In genomic region chr2:237745250-237745613, GRCh38 we compare ENCODE assay signal across 9 cellular contexts. TPM values are rescaled to one million over a fixed set of nuclear protein-coding genes. Genes with fewer than 3 reads are reported as not detected.
DNase-seq lines count a peak whose midpoint lies in the region; ATAC-seq and TF ChIP-seq lines count a peak whose summit lies in the region.
"Had no signal": no experiment of that assay in that cellular context is flagged by ENCODE, and none has a peak within 500 bp of the region (broad histone marks: within the 10 kb centered on the region; RNA-seq: fewer than 3 reads in every experiment).

No MANE protein-coding gene starts in this region.

- no peak for ATAC-seq in activated T-cell treated with anti-CD3 and anti-CD28 coated beads, Interleukin-2, amount 50 U/mL, for 72 hours (replicated peaks in 1 of 2)
- no peak for ATAC-seq in activated T-cell treated with anti-CD3 and anti-CD28 coated beads, Interleukin-2, amount 50 U/mL, for 4 hours
- ATAC-seq in activated CD8-positive, alpha-beta T cell treated with anti-CD3 and anti-CD28 coated beads for 36 hours, result no peak
- no peak for ATAC-seq in HG03378 (IDR thresholded peaks at IDR 0.05; ENCODE audit: unreplicated experiment)

- H3K9me3 Mint-ChIP-seq in activated T-cell treated with anti-CD3 and anti-CD28 coated beads, Interleukin-2, amount 50 U/mL, for 72 hours, result no peaks in the 10 kb centered on the region
- H3K9me3 Mint-ChIP-seq in activated T-cell treated with anti-CD3 and anti-CD28 coated beads, Interleukin-2, amount 50 U/mL, for 4 hours, result no peaks in the 10 kb centered on the region
- no peaks in the 10 kb centered on the region for H3K9me3 Mint-ChIP-seq in activated CD8-positive, alpha-beta T cell treated with anti-CD3 and anti-CD28 coated beads for 36 hours
- H3K9me3 Mint-ChIP-seq in immature natural killer cell, result no peaks in the 10 kb centered on the region

- peaks cover 31% of the 10 kb centered on the region for H3K4me1 Mint-ChIP-seq in activated T-cell treated with anti-CD3 and anti-CD28 coated beads, Interleukin-2, amount 50 U/mL, for 72 hours (ENCODE audit: low read depth)
- H3K4me1 Mint-ChIP-seq in activated T-cell treated with anti-CD3 and anti-CD28 coated beads, Interleukin-2, amount 50 U/mL, for 4 hours (ENCODE audit: low read depth), result peaks cover 35% of the 10 kb centered on the region
- H3K4me1 Mint-ChIP-seq in activated CD8-positive, alpha-beta T cell treated with anti-CD3 and anti-CD28 coated beads for 36 hours (ENCODE audit: low read depth), result peaks cover 36% of the 10 kb centered on the region
- peaks cover 41 to 50% of the 10 kb centered on the region in 2 donors for H3K4me1 Mint-ChIP-seq in immature natural killer cell

- no peaks in the 10 kb centered on the region for H3K27me3 Mint-ChIP-seq in activated T-cell treated with anti-CD3 and anti-CD28 coated beads, Interleukin-2, amount 50 U/mL, for 72 hours (ENCODE audit: low read depth)
- H3K27me3 Mint-ChIP-seq in activated T-cell treated with anti-CD3 and anti-CD28 coated beads, Interleukin-2, amount 50 U/mL, for 4 hours (ENCODE audit: low read depth), result no peaks in the 10 kb centered on the region
- H3K27me3 Mint-ChIP-seq in activated CD8-positive, alpha-beta T cell treated with anti-CD3 and anti-CD28 coated beads for 36 hours, result no peaks in the 10 kb centered on the region
- peaks cover 4 to 14% (median 11%) of the 10 kb centered on the region in 3 donors for H3K27me3 Mint-ChIP-seq in immature natural killer cell (ENCODE audit: low read depth in 3 of 3)

- H3K27me3 ChIP-seq in tibial artery (no peaks in the 10 kb centered on the region), WERI-Rb-1 (ENCODE audit: insufficient read depth, low read depth, severe bottlenecking) (no peaks in the 10 kb centered on the region)

- POLR2A ChIA-PET in activated CD8-positive, alpha-beta T cell treated with anti-CD3 and anti-CD28 coated beads for 36 hours (lab: Charles Lee), result interaction anchor here (0.6 to 1.5 kb wide), 6 partner anchors 10 to 117 kb away, joined by 3 to 8 read pairs (median 4); no protein-coding TSS in a partner anchor

- H3K27ac Mint-ChIP-seq in activated T-cell treated with anti-CD3 and anti-CD28 coated beads, Interleukin-2, amount 50 U/mL, for 72 hours, result peak overlapping the region; percentile 86
- H3K27ac Mint-ChIP-seq in activated CD8-positive, alpha-beta T cell treated with anti-CD3 and anti-CD28 coated beads for 36 hours, result peak overlapping the region; percentile 67
- H3K27ac Mint-ChIP-seq in immature natural killer cell, result peak overlapping the region; percentile 73 to 93 (median 83)

- no peak for DNase-seq in activated T-cell treated with anti-CD3 and anti-CD28 coated beads, Interleukin-2, amount 50 U/mL, for 72 hours
- DNase-seq in activated T-cell treated with anti-CD3 and anti-CD28 coated beads, Interleukin-2, amount 50 U/mL, for 4 hours, result no peak
- DNase-seq in activated CD8-positive, alpha-beta T cell treated with anti-CD3 and anti-CD28 coated beads for 36 hours, result no peak
- DNase-seq in immature natural killer cell (no peak), tibial artery (no peak), WERI-Rb-1 (no peak)
- no peak for DNase-seq in activated CD4-positive, CD25-positive, alpha-beta regulatory T cell treated with anti-CD3 and anti-CD28 coated beads, Interleukin-2, amount 50 U/mL, for 72 hours

- H3K36me3 Mint-ChIP-seq in activated T-cell treated with anti-CD3 and anti-CD28 coated beads, Interleukin-2, amount 50 U/mL, for 72 hours (ENCODE audit: insufficient read depth in 2 of 2), result peaks cover 12 to 19% of the 10 kb centered on the region in 2 donors
- peaks cover 17% of the 10 kb centered on the region for H3K36me3 Mint-ChIP-seq in activated T-cell treated with anti-CD3 and anti-CD28 coated beads, Interleukin-2, amount 50 U/mL, for 4 hours (ENCODE audit: insufficient read depth)
- H3K36me3 Mint-ChIP-seq in activated CD8-positive, alpha-beta T cell treated with anti-CD3 and anti-CD28 coated beads for 36 hours (ENCODE audit: low read depth), result peaks cover 41% of the 10 kb centered on the region
- H3K36me3 Mint-ChIP-seq in immature natural killer cell, result peaks cover 4 to 14% (median 4%) of the 10 kb centered on the region in 3 donors

- H3K4me3 Mint-ChIP-seq in activated T-cell treated with anti-CD3 and anti-CD28 coated beads, Interleukin-2, amount 50 U/mL, for 72 hours, result no peak overlapping the region
- H3K4me3 Mint-ChIP-seq in activated T-cell treated with anti-CD3 and anti-CD28 coated beads, Interleukin-2, amount 50 U/mL, for 4 hours, result no peak overlapping the region
- no peak overlapping the region for H3K4me3 Mint-ChIP-seq in activated CD8-positive, alpha-beta T cell treated with anti-CD3 and anti-CD28 coated beads for 36 hours
- H3K4me3 Mint-ChIP-seq in immature natural killer cell, result no peak overlapping the region

- H3K27ac ChIP-seq in tibial artery, result peak overlapping the region; percentile 68 to 77
- no peak overlapping the region for H3K27ac ChIP-seq in WERI-Rb-1

- H3K4me3 ChIP-seq in tibial artery, result no peak overlapping the region
- no peak overlapping the region for H3K4me3 ChIP-seq in WERI-Rb-1 (ENCODE audit: low read depth, low read length)
- H3K4me3 ChIP-seq: thoracic aorta had no signal

- CTCF ChIA-PET in activated CD8-positive, alpha-beta T cell treated with anti-CD3 and anti-CD28 coated beads for 36 hours (lab: Charles Lee), result interaction anchor here (0.6 to 10.6 kb wide), 52 partner anchors 9 to 518 kb away, joined by 3 to 125 read pairs (median 4); partner anchors contain the start of gene RAB17

- peaks cover 4 to 56% (median 40%) of the 10 kb centered on the region in 4 donors for H3K4me1 ChIP-seq in tibial artery

- H3K36me3 ChIP-seq in tibial artery (peaks cover 17 to 27% (median 26%) of the 10 kb centered on the region in 3 donors), WERI-Rb-1 (no peaks in the 10 kb centered on the region)

- peak; percentile 15 for TF ChIP-seq CTCF in activated CD8-positive, alpha-beta T cell treated with anti-CD3 and anti-CD28 coated beads for 36 hours (IDR thresholded peaks at IDR 0.05)
- TF ChIP-seq CTCF in tibial artery (IDR thresholded peaks at IDR 0.05) (no peak), WERI-Rb-1 (IDR thresholded peaks at IDR 0.05; ENCODE audit: low read depth, low read length) (no peak)

- intact Hi-C loops in activated CD8-positive, alpha-beta T cell treated with anti-CD3 and anti-CD28 coated beads for 36 hours (cut with micrococcal nuclease), result loop anchor here (1.0 to 10.0 kb wide), 2 partner anchors 72 to 160 kb away; no protein-coding TSS in a partner anchor
- intact Hi-C loops in tibial artery (cut with DNase I; ENCODE audit: low total_unique reads), result no loop called here

- H3K9me3 ChIP-seq in tibial artery (no peaks in the 10 kb centered on the region), WERI-Rb-1 (ENCODE audit: severe bottlenecking) (no peaks in the 10 kb centered on the region)
- H3K9me3 ChIP-seq: thoracic aorta had no signal

RNA-seq across cellular contexts. Expression of gene RBM44, which starts 53.3 kb away (rescaled TPM):
- total RNA-seq in activated T-cell treated with anti-CD3 and anti-CD28 coated beads, Interleukin-2, amount 50 U/mL, for 72 hours, result 1 to 10 TPM; 1.9 TPM
- total RNA-seq in activated T-cell treated with anti-CD3 and anti-CD28 coated beads, Interleukin-2, amount 50 U/mL, for 4 hours, result under 1 TPM; 0.33 to 0.69 (median 0.68) TPM
- under 1 TPM; 0.52 to 0.87 TPM for total RNA-seq in activated CD8-positive, alpha-beta T cell treated with anti-CD3 and anti-CD28 coated beads for 36 hours
- under 1 TPM in 1 of 3 donors, not detected in 2; 0.08 TPM for polyA plus RNA-seq in immature natural killer cell
